In genomic region chr13:48534911-48535501, GRCh38 we compare ENCODE assay signal across 18 cellular contexts. TPM values are rescaled to one million over a fixed set of nuclear protein-coding genes. Genes with fewer than 3 reads are reported as not detected.
DNase-seq lines count a peak whose midpoint lies in the region; ATAC-seq and TF ChIP-seq lines count a peak whose summit lies in the region.
"Had no signal": no experiment of that assay in that cellular context is flagged by ENCODE, and none has a peak within 500 bp of the region (broad histone marks: within the 10 kb centered on the region; RNA-seq: fewer than 3 reads in every experiment).

No MANE protein-coding gene starts in this region.

- no peak overlapping the region for H3K9ac ChIP-seq in colonic mucosa (ENCODE audit: low read depth in 2 of 2, low read length in 2 of 2)
- H3K9ac ChIP-seq: SK-N-SH had no signal

- H3K27me3 ChIP-seq in HL-60 (ENCODE audit: insufficient read depth, poor library complexity, severe bottlenecking) (no peaks in the 10 kb centered on the region), SJCRH30 (no peaks in the 10 kb centered on the region), colonic mucosa (no peaks in the 10 kb centered on the region)

- no peak for ATAC-seq in central memory CD8-positive, alpha-beta T cell (replicated peaks; ENCODE audit: extremely low read depth, poor library complexity, severe bottlenecking)
- ATAC-seq in HG03175 (IDR thresholded peaks at IDR 0.05; ENCODE audit: unreplicated experiment), result no peak

- no peaks in the 10 kb centered on the region for H3K36me3 ChIP-seq in SJCRH30
- H3K36me3 ChIP-seq in colonic mucosa, result no peaks in the 10 kb centered on the region

- peaks cover 17 to 23% of the 10 kb centered on the region in 2 donors for H3K36me3 Mint-ChIP-seq in CD14-positive monocyte
- H3K36me3 Mint-ChIP-seq in central memory CD8-positive, alpha-beta T cell (ENCODE audit: insufficient read depth), result peaks cover 26% of the 10 kb centered on the region
- H3K36me3 Mint-ChIP-seq in neural crest cell (ENCODE audit: low read depth), result no peaks in the 10 kb centered on the region

- DNase-seq in CD14-positive monocyte (ENCODE audit: low spot score), result no peak
- no peak for DNase-seq in HL-60 (ENCODE audit: low read depth in 1 of 2, low spot score in 1 of 2)
- no peak for DNase-seq in central memory CD8-positive, alpha-beta T cell (ENCODE audit: low spot score in 2 of 2)
- no peak for DNase-seq in neural crest cell (ENCODE audit: low read depth, low spot score)
- DNase-seq in SJCRH30, result no peak
- no peak for DNase-seq in colonic mucosa
- DNase-seq: EL, KG1, NCI-H1092 treated with DMSO at 0.1 percent for 48 hours, NCI-H1436 treated with DMSO at 0.1 percent for 48 hours, NCI-H2029, NCI-H2227 treated with DMSO at 0.1 percent for 48 hours, NCI-H510A, NCI-H748 treated with DMSO at 0.1 percent for 48 hours, SHP77 treated with DMSO at 0.1 percent for 48 hours, SK-N-SH had no signal

- H3K27ac ChIP-seq in HL-60 (replicated peaks) (peak overlapping the region; percentile 97), SJCRH30 (no peak overlapping the region), colonic mucosa (no peak overlapping the region)
- H3K27ac ChIP-seq: RWPE1 had no signal

- peaks cover 63% of the 10 kb centered on the region for H3K4me1 Mint-ChIP-seq in CD14-positive monocyte
- H3K4me1 Mint-ChIP-seq in central memory CD8-positive, alpha-beta T cell, result peaks cover 20% of the 10 kb centered on the region
- peaks cover 30% of the 10 kb centered on the region for H3K4me1 Mint-ChIP-seq in neural crest cell

- H3K27me3 Mint-ChIP-seq in CD14-positive monocyte (ENCODE audit: low read depth in 3 of 3) (peaks cover 0 to 2% (median 2%) of the 10 kb centered on the region in 3 donors), neural crest cell (ENCODE audit: low read depth) (no peaks in the 10 kb centered on the region)
- no peaks in the 10 kb centered on the region for H3K27me3 Mint-ChIP-seq in central memory CD8-positive, alpha-beta T cell

- H3K27ac Mint-ChIP-seq in CD14-positive monocyte (peak overlapping the region; percentile 75 to 95 (median 91)), neural crest cell (ENCODE audit: unreplicated experiment) (no peak overlapping the region)
- peak overlapping the region; percentile 32 for H3K27ac Mint-ChIP-seq in central memory CD8-positive, alpha-beta T cell (ENCODE audit: low read depth)

- peaks cover 3 to 18% (median 12%) of the 10 kb centered on the region in 7 donors for H3K9me3 Mint-ChIP-seq in CD14-positive monocyte
- peaks cover 11% of the 10 kb centered on the region for H3K9me3 Mint-ChIP-seq in central memory CD8-positive, alpha-beta T cell
- peaks cover 3% of the 10 kb centered on the region for H3K9me3 Mint-ChIP-seq in neural crest cell

- TF ChIP-seq CTCF in CD14-positive monocyte (IDR thresholded peaks at IDR 0.05) (no peak), HL-60 (IDR thresholded peaks at IDR 0.05; ENCODE audit: insufficient read depth, low read length) (no peak), neural crest cell (conservative IDR thresholded peaks at IDR 0.05) (no peak), colonic mucosa (IDR thresholded peaks at IDR 0.05) (no peak)

- H3K4me3 ChIP-seq in HL-60 (replicated peaks; ENCODE audit: insufficient read depth, low read length) (no peak overlapping the region), SJCRH30 (no peak overlapping the region), colonic mucosa (no peak overlapping the region)

- H3K4me3 Mint-ChIP-seq in CD14-positive monocyte, result peak overlapping the region in 1 of 2 donors; percentile 48
- no peak overlapping the region for H3K4me3 Mint-ChIP-seq in central memory CD8-positive, alpha-beta T cell
- peak overlapping the region; percentile 35 for H3K4me3 Mint-ChIP-seq in neural crest cell

- 0 out of 2 replicates have a peak, but pooled peaks cover 2% of the 10 kb centered on the region for H3K9me3 ChIP-seq in SJCRH30 (replicated peaks)
- H3K9me3 ChIP-seq in colonic mucosa, result no peaks in the 10 kb centered on the region
- H3K9me3 ChIP-seq: SK-N-SH had no signal

- intact Hi-C loops in CD14-positive monocyte (cut with micrococcal nuclease), result loop anchor here (5.0 to 10.0 kb wide), 2 partner anchors 42 to 210 kb away; no protein-coding TSS in a partner anchor
- intact Hi-C loops in colonic mucosa (cut with DNase I), result loop anchor here (5.0 kb wide), 1 partner anchor 123 kb away; the partner anchor contains the start of gene LPAR6

- H3K4me1 ChIP-seq in SJCRH30, result 0 out of 2 replicates have a peak, but pooled peaks cover 7% of the 10 kb centered on the region
- H3K4me1 ChIP-seq in colonic mucosa, result no peaks in the 10 kb centered on the region

RNA-seq across cellular contexts. Expression of gene RCBTB2, which starts 2.1 kb away (rescaled TPM):
- polyA plus RNA-seq in CD14-positive monocyte, result 100 to 1,000 TPM in 1 of 2 donors, 10 to 100 TPM in 1; 64.4 to 100 TPM
- 25.2 and 26.3 TPM in 2 replicates for total RNA-seq in neural crest cell
- 5.1 TPM in 2 replicates for total RNA-seq in SJCRH30 (2014; rRNA removed; shearing (Covaris generic))
- total RNA-seq in colonic mucosa, result 1 to 10 TPM; 3.3 to 5.5 TPM
